ENCODE assay signal across 1 cellular context in genomic region chr17:45226620-45227019, GRCh38.
TF ChIP-seq lines count a peak whose summit lies in the region.

No MANE protein-coding gene starts in this region.

TF ChIP-seq in HepG2, 621 proteins besides CTCF, POLR2A, EP300 and RAD21:
- TF ChIP-seq ZFY (CRISPR knock-in tag; IDR thresholded peaks at IDR 0.05): no peak
- TF ChIP-seq MATR3 (CRISPR knock-in tag; IDR thresholded peaks at IDR 0.05): no peak
- TF ChIP-seq MEIS1 (CRISPR knock-in tag; IDR thresholded peaks at IDR 0.05; ENCODE audit: borderline replicate concordance): no peak
- TF ChIP-seq KMT2A (CRISPR knock-in tag; IDR thresholded peaks at IDR 0.05): no peak
- TF ChIP-seq DR1 (CRISPR knock-in tag; IDR thresholded peaks at IDR 0.05): no peak
- TF ChIP-seq MTF1 (CRISPR knock-in tag; IDR thresholded peaks at IDR 0.05): no peak
- TF ChIP-seq GABPA (IDR thresholded peaks at IDR 0.05; ENCODE audit: low read depth, low read length): no peak
- no peak for TF ChIP-seq GABPA (CRISPR knock-in tag; IDR thresholded peaks at IDR 0.05; ENCODE audit: low read depth)
- no peak for TF ChIP-seq MYNN (CRISPR knock-in tag; IDR thresholded peaks at IDR 0.05; ENCODE audit: low read depth)
- no peak for TF ChIP-seq NCOA1 (CRISPR knock-in tag; IDR thresholded peaks at IDR 0.05)
